In genomic region chr21:26124421-26124833, GRCh38 we compare ENCODE assay signal across 12 cellular contexts. TPM values are rescaled to one million over a fixed set of nuclear protein-coding genes. Genes with fewer than 3 reads are reported as not detected.
DNase-seq lines count a peak whose midpoint lies in the region; ATAC-seq and TF ChIP-seq lines count a peak whose summit lies in the region.
"Had no signal": no experiment of that assay in that cellular context is flagged by ENCODE, and none has a peak within 500 bp of the region (broad histone marks: within the 10 kb centered on the region; RNA-seq: fewer than 3 reads in every experiment).

No MANE protein-coding gene starts in this region.

- intact Hi-C loops in CD14-positive monocyte (cut with micrococcal nuclease): no loop called here

- peaks cover 11% of the 10 kb centered on the region for H3K4me1 Mint-ChIP-seq in CD14-positive monocyte

- peaks cover 38% of the 10 kb centered on the region for H3K79me2 ChIP-seq in fibroblast of lung (ENCODE audit: control insufficient read depth, insufficient read depth, low read length)

- peak overlapping the region in 1 of 7 donors; percentile 3 for H3K27ac Mint-ChIP-seq in CD14-positive monocyte
- H3K27ac Mint-ChIP-seq: CD4-positive, alpha-beta T cell; naive thymus-derived CD8-positive, alpha-beta T cell had no signal

- no peak overlapping the region for H3K4me3 Mint-ChIP-seq in CD14-positive monocyte
- H3K4me3 Mint-ChIP-seq: CD4-positive, alpha-beta T cell; naive thymus-derived CD8-positive, alpha-beta T cell had no signal

- no peaks in the 10 kb centered on the region for H3K27me3 Mint-ChIP-seq in CD14-positive monocyte (ENCODE audit: low read depth in 3 of 3)
- H3K27me3 Mint-ChIP-seq: CD4-positive, alpha-beta T cell; naive thymus-derived CD8-positive, alpha-beta T cell had no signal

- H3K27me3 ChIP-seq in SJSA1 (replicated peaks): no peaks in the 10 kb centered on the region
- H3K27me3 ChIP-seq in fibroblast of lung (ENCODE audit: control insufficient read depth, insufficient read depth, low read length): no peaks in the 10 kb centered on the region

- H3K27ac ChIP-seq in SJSA1: peak overlapping the region; percentile 13
- peak overlapping the region; percentile 32 for H3K27ac ChIP-seq in fibroblast of lung (ENCODE audit: insufficient read depth, low read length)

- no peak overlapping the region for H3K9ac ChIP-seq in fibroblast of lung (ENCODE audit: insufficient read depth, low read length)

- H3K4me3 ChIP-seq in SJSA1 (no peak overlapping the region), fibroblast of lung (replicated peaks in 1 of 4; ENCODE audit: control extremely low read depth in 1 of 4, insufficient read depth in 1 of 4, low read depth in 3 of 4, low read length in 4 of 4) (no peak overlapping the region)

- H3K36me3 ChIP-seq in SJSA1 (no peaks in the 10 kb centered on the region), fibroblast of lung (ENCODE audit: control insufficient read depth, insufficient read depth, low read length) (no peaks in the 10 kb centered on the region)

- H3K9me3 Mint-ChIP-seq in CD14-positive monocyte: no peaks in the 10 kb centered on the region
- H3K9me3 Mint-ChIP-seq: CD4-positive, alpha-beta T cell; naive thymus-derived CD8-positive, alpha-beta T cell had no signal

- H3K4me1 ChIP-seq in SJSA1 (replicated peaks): peaks cover 61% of the 10 kb centered on the region
- H3K4me1 ChIP-seq in fibroblast of lung (ENCODE audit: control insufficient read depth, extremely low read depth, insufficient read depth, low read length): peaks cover 9% of the 10 kb centered on the region

- H3K9me3 ChIP-seq in SJSA1 (replicated peaks): no peaks in the 10 kb centered on the region
- H3K9me3 ChIP-seq in fibroblast of lung (ENCODE audit: control insufficient read depth, insufficient read depth, low read depth, low read length): no peaks in the 10 kb centered on the region

- H3K4me2 ChIP-seq in fibroblast of lung (ENCODE audit: extremely low read depth, insufficient read depth, low read length): peak overlapping the region; percentile 76

- no peak for TF ChIP-seq CTCF in fibroblast of lung (conservative IDR thresholded peaks at IDR 0.05 in 1 of 2, IDR thresholded peaks at IDR 0.05 in 1 of 2; ENCODE audit: low read depth in 1 of 2, low read length in 2 of 2)
- no peak for TF ChIP-seq CTCF in omental fat pad (IDR thresholded peaks at IDR 0.05)
- TF ChIP-seq CTCF in CD14-positive monocyte (IDR thresholded peaks at IDR 0.05): no peak

- DNase-seq in EH (ENCODE audit: low read depth) (peak; percentile 57), SJSA1 (ENCODE audit: low read depth in 1 of 2, low spot score in 2 of 2) (peak in 1 of 2 experiments; percentile 31), fibroblast of lung (ENCODE audit: low read depth in 2 of 2) (peak; percentile 61 to 64), omental fat pad (ENCODE audit: low spot score) (no peak), CD14-positive monocyte (ENCODE audit: low spot score) (no peak), KG1 (lab: John Stamatoyannopoulos, UW) (no peak)
- DNase-seq in stimulated activated naive CD4-positive, alpha-beta T cell (lab: John Stamatoyannopoulos, UW): no peak
- DNase-seq in stimulated activated CD4-positive, alpha-beta T cell treated with anti-CD3 and anti-CD28 coated beads, Interleukin-4, amount 100 ng/mL, for 4 hours: no peak
- DNase-seq: activated CD4-positive, alpha-beta T cell treated with anti-CD3 and anti-CD28 coated beads for 1 hour; CD4-positive, alpha-beta T cell; naive thymus-derived CD8-positive, alpha-beta T cell; NCI-H82 had no signal

- ATAC-seq in omental fat pad (ENCODE audit: low FRiP score): peak; percentile 86
- ATAC-seq: naive thymus-derived CD8-positive, alpha-beta T cell had no signal

- peaks cover 6% of the 10 kb centered on the region in 2 donors for H3K36me3 Mint-ChIP-seq in CD14-positive monocyte

- H2AFZ ChIP-seq in fibroblast of lung (ENCODE audit: low read length): no peak overlapping the region

- no peaks in the 10 kb centered on the region for H4K20me1 ChIP-seq in fibroblast of lung (ENCODE audit: control insufficient read depth, extremely low read depth, insufficient read depth, low read length)

RNA-seq across cellular contexts. Expression of gene APP, which starts 46.1 kb away (rescaled TPM):
- total RNA-seq in SJSA1 (2014; rRNA removed; shearing (Covaris generic)): 177 and 221 TPM in 2 replicates
- 569 and 633 TPM in 2 replicates for total RNA-seq in fibroblast of lung
- 828 and 1,088 TPM in 2 replicates for polyA plus RNA-seq in fibroblast of lung
- polyA plus RNA-seq in fibroblast of lung (2012): 433 and 638 TPM in 2 replicates
- polyA minus RNA-seq in fibroblast of lung (ENCODE audit: low replicate concordance): 281 and 375 TPM in 2 replicates
- total RNA-seq in omental fat pad: 100 to 1,000 TPM; 197 to 380 (median 296) TPM
- 10 to 100 TPM; 28.0 to 35.1 TPM for polyA plus RNA-seq in CD14-positive monocyte

Comparison
In these comparisons a context has a peak if more than half of its experiments do, and no peak if none do; other contexts are left out.
1. DNase-seq: peak in EH (single experiment) and fibroblast of lung (2 of 2); none in omental fat pad (single experiment), stimulated activated naive CD4-positive, alpha-beta T cell (0 of 6), stimulated activated CD4-positive, alpha-beta T cell treated with anti-CD3 and anti-CD28 coated beads, Interleukin-4, amount 100 ng/mL, for 4 hours (0 of 2), CD14-positive monocyte (single experiment) and KG1 (single experiment).